In the genomic region with DNA sequence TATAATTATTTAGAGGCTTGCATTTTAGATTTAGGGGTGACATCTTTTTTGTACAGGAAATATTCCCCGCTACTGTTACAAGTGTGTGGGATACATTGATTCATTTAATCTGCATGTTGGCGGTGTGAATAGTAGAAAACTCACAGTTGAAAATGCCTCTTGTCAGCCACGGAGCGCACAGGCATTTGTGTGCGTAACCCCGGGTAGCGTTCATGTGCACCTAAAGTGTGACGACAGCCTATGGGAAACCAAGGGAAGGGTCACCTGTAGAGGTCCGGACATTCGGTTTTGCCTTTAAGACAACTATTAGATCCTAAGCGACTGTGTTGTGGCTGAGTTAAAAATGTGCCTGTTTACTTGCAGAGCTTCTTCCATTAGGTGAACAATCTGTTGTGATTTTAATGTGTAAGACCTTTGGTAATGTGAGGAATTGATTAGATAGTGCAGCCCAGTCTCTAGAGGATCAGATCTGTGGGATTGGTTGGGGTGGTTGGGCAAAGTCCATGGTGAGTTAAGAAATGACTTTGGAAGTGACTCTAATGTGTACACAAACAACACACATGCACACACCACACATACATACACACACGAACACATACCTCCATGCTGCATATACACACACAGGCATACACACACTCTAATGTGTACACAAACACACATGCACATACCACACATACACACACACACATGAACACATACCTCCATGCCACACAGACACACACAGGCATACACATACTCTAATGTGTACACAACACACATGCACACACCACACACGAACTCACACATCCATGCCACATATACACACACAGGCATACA, we compare ENCODE assay signal across 2 cellular contexts.
A peak's percentile ranks its signal among the peaks of the same experiment; 100 is the strongest.
TF ChIP-seq lines count a peak whose summit lies in the region.

No MANE protein-coding gene starts in this region.

TF ChIP-seq in GM12891, 5 proteins besides CTCF, POLR2A, EP300 and RAD21:
- TF ChIP-seq SPI1 (IDR thresholded peaks at IDR 0.05; ENCODE audit: low read depth, low read length) (no peak), POLR2AphosphoS5 (IDR thresholded peaks at IDR 0.05; ENCODE audit: low read depth, low read length) (no peak), TAF1 (IDR thresholded peaks at IDR 0.05; ENCODE audit: low read depth, low read length) (no peak), PAX5 (IDR thresholded peaks at IDR 0.05; ENCODE audit: insufficient read depth, low read length, severe bottlenecking) (no peak), POU2F2 (IDR thresholded peaks at IDR 0.05; ENCODE audit: low read depth, low read length) (no peak)
TF ChIP-seq in GM12891: peak in this region for 0.

TF ChIP-seq in HepG2, 621 proteins besides CTCF, POLR2A, EP300 and RAD21 (continues in another document):
- TF ChIP-seq KLF15 (CRISPR knock-in tag; IDR thresholded peaks at IDR 0.05; ENCODE audit: borderline replicate concordance), result no peak
- no peak for TF ChIP-seq ZBTB26 (CRISPR knock-in tag; IDR thresholded peaks at IDR 0.05; ENCODE audit: borderline replicate concordance)
- no peak for TF ChIP-seq GABPA (IDR thresholded peaks at IDR 0.05; ENCODE audit: low read depth, low read length)
- no peak for TF ChIP-seq GABPA (CRISPR knock-in tag; IDR thresholded peaks at IDR 0.05; ENCODE audit: low read depth)
- TF ChIP-seq ZFP36L1 (CRISPR knock-in tag; IDR thresholded peaks at IDR 0.05), result no peak
- TF ChIP-seq ZNF24 (IDR thresholded peaks at IDR 0.05), result no peak
- no peak for TF ChIP-seq HOXD1 (CRISPR knock-in tag; IDR thresholded peaks at IDR 0.05)
- TF ChIP-seq SALL1 (CRISPR knock-in tag; IDR thresholded peaks at IDR 0.05), result peak; percentile 35; the same call in 1 of the 2 replicates
- TF ChIP-seq JUNB (CRISPR knock-in tag; IDR thresholded peaks at IDR 0.05; ENCODE audit: borderline replicate concordance), result no peak; the same call in 1 of the 2 replicates
- no peak for TF ChIP-seq ZNF543 (CRISPR knock-in tag; IDR thresholded peaks at IDR 0.05)
- TF ChIP-seq HNRNPUL1 (IDR thresholded peaks at IDR 0.05; ENCODE audit: low read depth, low read length), result no peak
- TF ChIP-seq, protein P1, sequence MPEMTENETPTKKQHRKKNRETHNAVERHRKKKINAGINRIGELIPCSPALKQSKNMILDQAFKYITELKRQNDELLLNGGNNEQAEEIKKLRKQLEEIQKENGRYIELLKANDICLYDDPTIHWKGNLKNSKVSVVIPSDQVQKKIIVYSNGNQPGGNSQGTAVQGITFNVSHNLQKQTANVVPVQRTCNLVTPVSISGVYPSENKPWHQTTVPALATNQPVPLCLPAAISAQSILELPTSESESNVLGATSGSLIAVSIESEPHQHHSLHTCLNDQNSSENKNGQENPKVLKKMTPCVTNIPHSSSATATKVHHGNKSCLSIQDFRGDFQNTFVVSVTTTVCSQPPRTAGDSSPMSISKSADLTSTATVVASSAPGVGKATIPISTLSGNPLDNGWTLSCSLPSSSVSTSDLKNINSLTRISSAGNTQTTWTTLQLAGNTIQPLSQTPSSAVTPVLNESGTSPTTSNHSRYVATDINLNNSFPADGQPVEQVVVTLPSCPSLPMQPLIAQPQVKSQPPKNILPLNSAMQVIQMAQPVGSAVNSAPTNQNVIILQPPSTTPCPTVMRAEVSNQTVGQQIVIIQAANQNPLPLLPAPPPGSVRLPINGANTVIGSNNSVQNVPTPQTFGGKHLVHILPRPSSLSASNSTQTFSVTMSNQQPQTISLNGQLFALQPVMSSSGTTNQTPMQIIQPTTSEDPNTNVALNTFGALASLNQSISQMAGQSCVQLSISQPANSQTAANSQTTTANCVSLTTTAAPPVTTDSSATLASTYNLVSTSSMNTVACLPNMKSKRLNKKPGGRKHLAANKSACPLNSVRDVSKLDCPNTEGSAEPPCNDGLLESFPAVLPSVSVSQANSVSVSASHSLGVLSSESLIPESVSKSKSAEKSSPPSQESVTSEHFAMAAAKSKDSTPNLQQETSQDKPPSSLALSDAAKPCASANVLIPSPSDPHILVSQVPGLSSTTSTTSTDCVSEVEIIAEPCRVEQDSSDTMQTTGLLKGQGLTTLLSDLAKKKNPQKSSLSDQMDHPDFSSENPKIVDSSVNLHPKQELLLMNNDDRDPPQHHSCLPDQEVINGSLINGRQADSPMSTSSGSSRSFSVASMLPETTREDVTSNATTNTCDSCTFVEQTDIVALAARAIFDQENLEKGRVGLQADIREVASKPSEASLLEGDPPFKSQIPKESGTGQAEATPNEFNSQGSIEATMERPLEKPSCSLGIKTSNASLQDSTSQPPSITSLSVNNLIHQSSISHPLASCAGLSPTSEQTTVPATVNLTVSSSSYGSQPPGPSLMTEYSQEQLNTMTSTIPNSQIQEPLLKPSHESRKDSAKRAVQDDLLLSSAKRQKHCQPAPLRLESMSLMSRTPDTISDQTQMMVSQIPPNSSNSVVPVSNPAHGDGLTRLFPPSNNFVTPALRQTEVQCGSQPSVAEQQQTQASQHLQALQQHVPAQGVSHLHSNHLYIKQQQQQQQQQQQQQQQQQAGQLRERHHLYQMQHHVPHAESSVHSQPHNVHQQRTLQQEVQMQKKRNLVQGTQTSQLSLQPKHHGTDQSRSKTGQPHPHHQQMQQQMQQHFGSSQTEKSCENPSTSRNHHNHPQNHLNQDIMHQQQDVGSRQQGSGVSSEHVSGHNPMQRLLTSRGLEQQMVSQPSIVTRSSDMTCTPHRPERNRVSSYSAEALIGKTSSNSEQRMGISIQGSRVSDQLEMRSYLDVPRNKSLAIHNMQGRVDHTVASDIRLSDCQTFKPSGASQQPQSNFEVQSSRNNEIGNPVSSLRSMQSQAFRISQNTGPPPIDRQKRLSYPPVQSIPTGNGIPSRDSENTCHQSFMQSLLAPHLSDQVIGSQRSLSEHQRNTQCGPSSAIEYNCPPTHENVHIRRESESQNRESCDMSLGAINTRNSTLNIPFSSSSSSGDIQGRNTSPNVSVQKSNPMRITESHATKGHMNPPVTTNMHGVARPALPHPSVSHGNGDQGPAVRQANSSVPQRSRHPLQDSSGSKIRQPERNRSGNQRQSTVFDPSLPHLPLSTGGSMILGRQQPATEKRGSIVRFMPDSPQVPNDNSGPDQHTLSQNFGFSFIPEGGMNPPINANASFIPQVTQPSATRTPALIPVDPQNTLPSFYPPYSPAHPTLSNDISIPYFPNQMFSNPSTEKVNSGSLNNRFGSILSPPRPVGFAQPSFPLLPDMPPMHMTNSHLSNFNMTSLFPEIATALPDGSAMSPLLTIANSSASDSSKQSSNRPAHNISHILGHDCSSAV (CRISPR knock-in tag; IDR thresholded peaks at IDR 0.05; ENCODE audit: borderline replicate concordance), result no peak
- TF ChIP-seq, protein P2, sequence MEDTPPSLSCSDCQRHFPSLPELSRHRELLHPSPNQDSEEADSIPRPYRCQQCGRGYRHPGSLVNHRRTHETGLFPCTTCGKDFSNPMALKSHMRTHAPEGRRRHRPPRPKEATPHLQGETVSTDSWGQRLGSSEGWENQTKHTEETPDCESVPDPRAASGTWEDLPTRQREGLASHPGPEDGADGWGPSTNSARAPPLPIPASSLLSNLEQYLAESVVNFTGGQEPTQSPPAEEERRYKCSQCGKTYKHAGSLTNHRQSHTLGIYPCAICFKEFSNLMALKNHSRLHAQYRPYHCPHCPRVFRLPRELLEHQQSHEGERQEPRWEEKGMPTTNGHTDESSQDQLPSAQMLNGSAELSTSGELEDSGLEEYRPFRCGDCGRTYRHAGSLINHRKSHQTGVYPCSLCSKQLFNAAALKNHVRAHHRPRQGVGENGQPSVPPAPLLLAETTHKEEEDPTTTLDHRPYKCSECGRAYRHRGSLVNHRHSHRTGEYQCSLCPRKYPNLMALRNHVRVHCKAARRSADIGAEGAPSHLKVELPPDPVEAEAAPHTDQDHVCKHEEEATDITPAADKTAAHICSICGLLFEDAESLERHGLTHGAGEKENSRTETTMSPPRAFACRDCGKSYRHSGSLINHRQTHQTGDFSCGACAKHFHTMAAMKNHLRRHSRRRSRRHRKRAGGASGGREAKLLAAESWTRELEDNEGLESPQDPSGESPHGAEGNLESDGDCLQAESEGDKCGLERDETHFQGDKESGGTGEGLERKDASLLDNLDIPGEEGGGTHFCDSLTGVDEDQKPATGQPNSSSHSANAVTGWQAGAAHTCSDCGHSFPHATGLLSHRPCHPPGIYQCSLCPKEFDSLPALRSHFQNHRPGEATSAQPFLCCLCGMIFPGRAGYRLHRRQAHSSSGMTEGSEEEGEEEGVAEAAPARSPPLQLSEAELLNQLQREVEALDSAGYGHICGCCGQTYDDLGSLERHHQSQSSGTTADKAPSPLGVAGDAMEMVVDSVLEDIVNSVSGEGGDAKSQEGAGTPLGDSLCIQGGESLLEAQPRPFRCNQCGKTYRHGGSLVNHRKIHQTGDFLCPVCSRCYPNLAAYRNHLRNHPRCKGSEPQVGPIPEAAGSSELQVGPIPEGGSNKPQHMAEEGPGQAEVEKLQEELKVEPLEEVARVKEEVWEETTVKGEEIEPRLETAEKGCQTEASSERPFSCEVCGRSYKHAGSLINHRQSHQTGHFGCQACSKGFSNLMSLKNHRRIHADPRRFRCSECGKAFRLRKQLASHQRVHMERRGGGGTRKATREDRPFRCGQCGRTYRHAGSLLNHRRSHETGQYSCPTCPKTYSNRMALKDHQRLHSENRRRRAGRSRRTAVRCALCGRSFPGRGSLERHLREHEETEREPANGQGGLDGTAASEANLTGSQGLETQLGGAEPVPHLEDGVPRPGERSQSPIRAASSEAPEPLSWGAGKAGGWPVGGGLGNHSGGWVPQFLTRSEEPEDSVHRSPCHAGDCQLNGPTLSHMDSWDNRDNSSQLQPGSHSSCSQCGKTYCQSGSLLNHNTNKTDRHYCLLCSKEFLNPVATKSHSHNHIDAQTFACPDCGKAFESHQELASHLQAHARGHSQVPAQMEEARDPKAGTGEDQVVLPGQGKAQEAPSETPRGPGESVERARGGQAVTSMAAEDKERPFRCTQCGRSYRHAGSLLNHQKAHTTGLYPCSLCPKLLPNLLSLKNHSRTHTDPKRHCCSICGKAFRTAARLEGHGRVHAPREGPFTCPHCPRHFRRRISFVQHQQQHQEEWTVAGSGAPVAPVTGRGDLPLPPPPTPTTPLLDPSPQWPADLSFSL (CRISPR knock-in tag; IDR thresholded peaks at IDR 0.05), result peak; percentile 96
- TF ChIP-seq KDM1A (CRISPR knock-in tag; IDR thresholded peaks at IDR 0.05), result no peak
- no peak for TF ChIP-seq RFXANK (CRISPR knock-in tag; IDR thresholded peaks at IDR 0.05)
- no peak for TF ChIP-seq KDM4B (CRISPR knock-in tag; IDR thresholded peaks at IDR 0.05)
- no peak for TF ChIP-seq NR2F1 (CRISPR knock-in tag; IDR thresholded peaks at IDR 0.05)
- TF ChIP-seq, protein P3, sequence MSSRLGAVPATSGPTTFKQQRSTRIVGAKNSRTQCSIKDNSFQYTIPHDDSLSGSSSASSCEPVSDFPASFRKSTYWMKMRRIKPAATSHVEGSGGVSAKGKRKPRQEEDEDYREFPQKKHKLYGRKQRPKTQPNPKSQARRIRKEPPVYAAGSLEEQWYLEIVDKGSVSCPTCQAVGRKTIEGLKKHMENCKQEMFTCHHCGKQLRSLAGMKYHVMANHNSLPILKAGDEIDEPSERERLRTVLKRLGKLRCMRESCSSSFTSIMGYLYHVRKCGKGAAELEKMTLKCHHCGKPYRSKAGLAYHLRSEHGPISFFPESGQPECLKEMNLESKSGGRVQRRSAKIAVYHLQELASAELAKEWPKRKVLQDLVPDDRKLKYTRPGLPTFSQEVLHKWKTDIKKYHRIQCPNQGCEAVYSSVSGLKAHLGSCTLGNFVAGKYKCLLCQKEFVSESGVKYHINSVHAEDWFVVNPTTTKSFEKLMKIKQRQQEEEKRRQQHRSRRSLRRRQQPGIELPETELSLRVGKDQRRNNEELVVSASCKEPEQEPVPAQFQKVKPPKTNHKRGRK (CRISPR knock-in tag; IDR thresholded peaks at IDR 0.05), result no peak
- peak; percentile 84 for TF ChIP-seq PHB2 (IDR thresholded peaks at IDR 0.05; ENCODE audit: partially characterized antibody)
- TF ChIP-seq SMYD3 (CRISPR knock-in tag; IDR thresholded peaks at IDR 0.05), result no peak
- TF ChIP-seq ZSCAN29 (CRISPR knock-in tag; conservative IDR thresholded peaks at IDR 0.05), result no peak
- TF ChIP-seq FOXA1 (IDR thresholded peaks at IDR 0.05), result peak; percentile 62
- peak; percentile 36; the same call in 1 of the 2 replicates for TF ChIP-seq FOXA1 (CRISPR knock-in tag; IDR thresholded peaks at IDR 0.05)
- TF ChIP-seq ZNF780A (CRISPR knock-in tag; IDR thresholded peaks at IDR 0.05), result no peak
- no peak for TF ChIP-seq ZBTB39 (CRISPR knock-in tag; IDR thresholded peaks at IDR 0.05)
- TF ChIP-seq TBX2 (CRISPR knock-in tag; IDR thresholded peaks at IDR 0.05; ENCODE audit: borderline replicate concordance), result no peak
- peak; percentile 22; the same call in 1 of the 2 replicates for TF ChIP-seq SOX6 (IDR thresholded peaks at IDR 0.05)
- TF ChIP-seq SOX6 (CRISPR knock-in tag; IDR thresholded peaks at IDR 0.05), result 0 out of 2 replicates have a peak, but pooled peaks have one; percentile 28
- TF ChIP-seq HHEX (CRISPR knock-in tag; IDR thresholded peaks at IDR 0.05), result 0 out of 2 replicates have a peak, but pooled peaks have one; percentile 17
- TF ChIP-seq RFX3 (CRISPR knock-in tag; IDR thresholded peaks at IDR 0.05), result no peak
- TF ChIP-seq TBP (CRISPR knock-in tag; IDR thresholded peaks at IDR 0.05), result no peak
- TF ChIP-seq ZNF562 (CRISPR knock-in tag; IDR thresholded peaks at IDR 0.05; ENCODE audit: borderline replicate concordance), result no peak
